20 cellular contexts compared by ENCODE assay signal in the genomic region with DNA sequence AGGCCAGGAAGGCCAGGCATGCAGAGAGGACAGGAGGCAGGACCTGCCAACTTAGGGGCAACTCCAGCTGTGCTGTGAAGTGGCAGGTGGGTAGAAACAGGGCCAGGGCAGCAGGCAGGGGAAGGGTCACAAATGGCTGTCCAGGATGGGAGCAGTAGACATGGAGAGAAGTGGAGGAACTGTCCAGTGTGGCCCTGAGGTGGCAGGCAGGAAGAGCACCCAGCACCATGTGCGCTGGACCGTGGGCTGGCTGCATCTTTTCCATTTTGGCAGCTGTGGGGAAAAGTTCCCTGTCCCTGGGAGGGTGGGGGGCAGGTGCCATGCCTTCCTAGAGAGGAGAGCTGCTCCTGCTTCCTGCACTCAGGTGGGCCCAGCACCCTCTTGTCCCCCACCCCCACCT. TPM values are rescaled to one million over a fixed set of nuclear protein-coding genes. Genes with fewer than 3 reads are reported as not detected.
DNase-seq lines count a peak whose midpoint lies in the region; ATAC-seq, FAIRE-seq and TF ChIP-seq lines count a peak whose summit lies in the region.
"Had no signal": no experiment of that assay in that cellular context is flagged by ENCODE, and none has a peak within 500 bp of the region (broad histone marks: within the 10 kb centered on the region; RNA-seq: fewer than 3 reads in every experiment).

No MANE protein-coding gene starts in this region.

- H3K4me3 Mint-ChIP-seq in activated CD4-positive, alpha-beta T cell treated with anti-CD3 and anti-CD28 coated beads, Interleukin-2, amount 10 ng/mL, durations not matched to agents 7 days and 5 days = no peak overlapping the region
- H3K4me3 Mint-ChIP-seq in endothelial cell (ENCODE audit: unreplicated experiment) = no peak overlapping the region
- H3K4me3 Mint-ChIP-seq: H9, type B pancreatic cell, WTC11 had no signal

- H3K27me3 Mint-ChIP-seq in activated CD4-positive, alpha-beta T cell treated with anti-CD3 and anti-CD28 coated beads, Interleukin-2, amount 10 ng/mL, durations not matched to agents 7 days and 5 days = no peaks in the 10 kb centered on the region
- H3K27me3 Mint-ChIP-seq in endothelial cell (ENCODE audit: unreplicated experiment) = peaks cover 9% of the 10 kb centered on the region
- H3K27me3 Mint-ChIP-seq: type B pancreatic cell had no signal

- BruUV-seq in GM12878 (replicated peaks; lab: Mats Ljungman, UMichigan) = no TSS peak

- POLR2A ChIA-PET in activated CD4-positive, alpha-beta T cell treated with anti-CD3 and anti-CD28 coated beads, Interleukin-2, amount 10 ng/mL, durations not matched to agents 7 days and 5 days (lab: Charles Lee) = no interaction called here
- POLR2A ChIA-PET in GM12878 (lab: Charles Lee) = no interaction called here

- in situ Hi-C loops in GM12878 (cut with MboI) = no loop called here

- H3K27ac Mint-ChIP-seq in activated CD4-positive, alpha-beta T cell treated with anti-CD3 and anti-CD28 coated beads, Interleukin-2, amount 10 ng/mL, durations not matched to agents 7 days and 5 days = peak overlapping the region; percentile 81
- H3K27ac Mint-ChIP-seq in endothelial cell (ENCODE audit: unreplicated experiment) = no peak overlapping the region
- H3K27ac Mint-ChIP-seq: type B pancreatic cell had no signal

- H3K4me1 ChIP-seq in GM12878 (ENCODE audit: control insufficient read depth, insufficient read depth, low read length) = peaks cover 45% of the 10 kb centered on the region
- H3K4me1 ChIP-seq in neutrophil (ENCODE audit: control insufficient read depth in 1 of 2, insufficient read depth in 1 of 2, low read depth in 1 of 2, low read length in 1 of 2) = peaks cover 75 to 82% of the 10 kb centered on the region in 2 experiments

- 91% methylated on average over 2 of the region's 2 CpGs for WGBS in GM12878 (ENCODE audit: insufficient coverage, insufficient replicate concordance, low lambda C conversion rate, missing lambda C conversion rate)

- no peak overlapping the region for H2AFZ ChIP-seq in GM12878 (ENCODE audit: control insufficient read depth, low read depth, low read length)

- DNase-seq in activated CD4-positive, alpha-beta T cell treated with anti-CD3 and anti-CD28 coated beads, Interleukin-2, amount 10 ng/mL, durations not matched to agents 7 days and 5 days = no peak
- no peak for DNase-seq in activated CD4-positive, alpha-beta T cell treated with anti-CD3 and anti-CD28 coated beads, Interleukin-2, amount 50 U/mL, for 48 hours
- DNase-seq in GM12878 (ENCODE audit: low read depth, low spot score) = no peak
- no peak for DNase-seq in endothelial cell (ENCODE audit: low spot score)
- DNase-seq in stimulated activated CD4-positive, alpha-beta T cell treated with anti-CD3 and anti-CD28 coated beads, Interleukin-12 subunit alpha, Interleukin-12 subunit beta, amount 100 ng/mL, for 4 hours = no peak
- DNase-seq in DMS53 treated with DMSO at 0.1 percent for 48 hours (lab: John Stamatoyannopoulos, UW; ENCODE audit: unreplicated experiment) = no peak
- DNase-seq: amygdala; COR-L47; H9; NCI-H1092 treated with DMSO at 0.1 percent for 48 hours; sigmoid colon; stimulated activated CD4-positive, alpha-beta T cell treated with anti-CD3 and anti-CD28 coated beads, Interleukin-4, amount 100 ng/mL, for 1 hour; stimulated activated CD8-positive, alpha-beta memory T cell treated with anti-CD3 and anti-CD28 coated beads, Interleukin-4, amount 100 ng/mL, for 48 hours had no signal

- TF ChIP-seq RAD21 in Ishikawa (IDR thresholded peaks at IDR 0.05; ENCODE audit: low read depth) (no peak), GM12878 (IDR thresholded peaks at IDR 0.05; ENCODE audit: insufficient read depth, low read depth, low read length) (no peak)

- H4K20me1 ChIP-seq in GM12878 (ENCODE audit: control insufficient read depth, insufficient read depth) = no peaks in the 10 kb centered on the region

- intact Hi-C loops in GM12878 (cut with micrococcal nuclease; ENCODE audit: unreplicated experiment) = no loop called here

- H3K4me1 Mint-ChIP-seq in activated CD4-positive, alpha-beta T cell treated with anti-CD3 and anti-CD28 coated beads, Interleukin-2, amount 10 ng/mL, durations not matched to agents 7 days and 5 days = peaks cover 83% of the 10 kb centered on the region
- peaks cover 19% of the 10 kb centered on the region for H3K4me1 Mint-ChIP-seq in endothelial cell (ENCODE audit: unreplicated experiment)

- H3K9me3 ChIP-seq in GM12878 (replicated peaks; ENCODE audit: control insufficient read depth, insufficient read depth, low read length) = no peaks in the 10 kb centered on the region
- no peaks in the 10 kb centered on the region for H3K9me3 ChIP-seq in neutrophil
- H3K9me3 ChIP-seq: sigmoid colon had no signal

- H3K27ac ChIP-seq in GM12878 (ENCODE audit: control insufficient read depth, insufficient read depth) = no peak overlapping the region
- peak overlapping the region; percentile 100 for H3K27ac ChIP-seq in neutrophil
- H3K27ac ChIP-seq: sigmoid colon had no signal

- peaks cover 88% of the 10 kb centered on the region for H3K36me3 Mint-ChIP-seq in activated CD4-positive, alpha-beta T cell treated with anti-CD3 and anti-CD28 coated beads, Interleukin-2, amount 10 ng/mL, durations not matched to agents 7 days and 5 days (ENCODE audit: low read depth)
- peaks cover 67% of the 10 kb centered on the region for H3K36me3 Mint-ChIP-seq in endothelial cell (ENCODE audit: low read depth, unreplicated experiment)

- no peak for TF ChIP-seq POLR2A in GM12878 (IDR thresholded peaks at IDR 0.05; ENCODE audit: low read depth, low read length)

- no peak overlapping the region for H3K9ac ChIP-seq in GM12878 (ENCODE audit: control insufficient read depth, insufficient read depth, low read length)

- no peak overlapping the region for H3K4me2 ChIP-seq in GM12878 (ENCODE audit: control insufficient read depth, insufficient read depth)

- no peak for ATAC-seq in GM12878
- ATAC-seq: Panc1, WTC11 had no signal

- RAD21 ChIA-PET in GM12878 (lab: Charles Lee; ENCODE audit: unreplicated experiment) = no interaction called here

- H3K4me3 ChIP-seq in GM12878 = no peak overlapping the region
- no peak overlapping the region for H3K4me3 ChIP-seq in neutrophil (ENCODE audit: low read depth in 1 of 2, low read length in 1 of 2)
- H3K4me3 ChIP-seq: sigmoid colon had no signal

- SMC1A ChIA-PET in GM12878 (lab: Charles Lee; ENCODE audit: uncharacterized antibody, unreplicated experiment) = interaction anchor here (3.6 kb wide), 1 partner anchor 13 kb away, joined by 19 read pairs; a partner anchor contains a TSS

- no peaks in the 10 kb centered on the region for H3K9me3 Mint-ChIP-seq in activated CD4-positive, alpha-beta T cell treated with anti-CD3 and anti-CD28 coated beads, Interleukin-2, amount 10 ng/mL, durations not matched to agents 7 days and 5 days
- H3K9me3 Mint-ChIP-seq in endothelial cell (ENCODE audit: unreplicated experiment) = no peaks in the 10 kb centered on the region
- H3K9me3 Mint-ChIP-seq: H9, type B pancreatic cell, WTC11 had no signal

- H3K27me3 ChIP-seq in GM12878 (replicated peaks in 1 of 2; ENCODE audit: control insufficient read depth in 2 of 2, insufficient read depth in 2 of 2, low read length in 1 of 2) (no peaks in the 10 kb centered on the region), neutrophil (no peaks in the 10 kb centered on the region)
- H3K27me3 ChIP-seq: sigmoid colon had no signal

- peaks cover 9% of the 10 kb centered on the region for H3K79me2 ChIP-seq in GM12878 (ENCODE audit: control insufficient read depth, insufficient read depth, low read length)

- no peak for FAIRE-seq in GM12878 (lab: Jason Lieb, UNC)
- FAIRE-seq: frontal cortex, G401.6 had no signal

- no peak; the same call in 1 of the 2 replicates for TF ChIP-seq EP300 in Ishikawa (IDR thresholded peaks at IDR 0.05; ENCODE audit: borderline replicate concordance)
- no peak for TF ChIP-seq EP300 in GM12878 (IDR thresholded peaks at IDR 0.05; ENCODE audit: borderline replicate concordance in 1 of 2, control insufficient read depth in 1 of 2, low read depth in 2 of 2, low read length in 2 of 2)

- H3K36me3 ChIP-seq in GM12878 (ENCODE audit: control insufficient read depth in 2 of 2, insufficient read depth in 2 of 2, low read length in 1 of 2) = peaks cover 21 to 36% of the 10 kb centered on the region in 2 experiments
- peaks cover 88% of the 10 kb centered on the region for H3K36me3 ChIP-seq in neutrophil

- TF ChIP-seq CTCF in GM12878 (IDR thresholded peaks at IDR 0.05 in 2 of 3, conservative IDR thresholded peaks at IDR 0.05 in 1 of 3; ENCODE audit: control insufficient read depth in 2 of 3, extremely low read depth in 1 of 3, insufficient read depth in 1 of 3, low read depth in 3 of 3, low read length in 3 of 3) = no peak
- no peak for TF ChIP-seq CTCF in neutrophil (IDR thresholded peaks at IDR 0.05)
- TF ChIP-seq CTCF in endothelial cell (IDR thresholded peaks at IDR 0.05; ENCODE audit: unreplicated experiment) = no peak

- CTCF ChIA-PET in activated CD4-positive, alpha-beta T cell treated with anti-CD3 and anti-CD28 coated beads, Interleukin-2, amount 10 ng/mL, durations not matched to agents 7 days and 5 days (lab: Charles Lee) = interaction anchor here (4.4 kb wide), 1 partner anchor 12 kb away, joined by 20 read pairs; no protein-coding TSS in a partner anchor
- CTCF ChIA-PET in GM12878 (lab: Yijun Ruan, JAX) = interaction anchor here (1.3 kb wide), 1 partner anchor 17 kb away, joined by 3 read pairs; no protein-coding TSS in a partner anchor

RNA-seq across cellular contexts. Expression of a gene that starts 13.8 kb away (rescaled TPM):
- 10 to 100 TPM; 37.2 to 42.4 TPM for total RNA-seq in activated CD4-positive, alpha-beta T cell treated with anti-CD3 and anti-CD28 coated beads, Interleukin-2, amount 10 ng/mL, durations not matched to agents 7 days and 5 days
- total RNA-seq in GM12878 (2013; cell fraction: nucleolus; rRNA removed) = 18.7 and 18.8 TPM in 2 replicates
- 17.6 and 22.1 TPM in 2 replicates for total RNA-seq in GM12878 (2014; rRNA removed)
- 9.5 and 9.6 TPM in 2 replicates for total RNA-seq in GM12878 (2014; rRNA removed; fragmentation: Illumina TruSeq; extraction: Trizol)
- total RNA-seq in GM12878 (2021) = 15.3 and 18.2 TPM in 2 replicates
- 10.7 TPM for polyA plus RNA-seq in GM12878 (2011; ENCODE audit: low read depth)
- 10.1 and 20.0 TPM in 2 replicates for polyA plus RNA-seq in GM12878 (2011; rRNA removed)
- polyA plus RNA-seq in GM12878 (2011; cell fraction: cytosol; rRNA removed) = 31.5 and 40.2 TPM in 2 replicates
- 23.7 and 26.9 TPM in 2 replicates for polyA plus RNA-seq in GM12878 (2011; cell fraction: nucleus; rRNA removed)
- 21.1 and 21.2 TPM in 2 replicates for polyA plus RNA-seq in GM12878 (2012)
- polyA plus RNA-seq in GM12878 (2014; fragmentation: Illumina TruSeq; extraction: Trizol) = 5.1 and 12.5 TPM in 2 replicates
- 1 to 10 TPM; 2.5 to 3.1 TPM for polyA plus RNA-seq in GM12878 (2014; fragmentation: Nextera tagmentation; extraction: Ambion mirVana)
- polyA plus RNA-seq in GM12878 (2014; rRNA removed) = 24.0 and 28.6 TPM in 2 replicates
- 10 to 100 TPM; 22.0 to 24.7 TPM for polyA plus RNA-seq in GM12878 (2016; fragmentation: Nextera tagmentation; extraction: Ambion mirVana)
- 13.1 and 26.9 TPM in 2 replicates for polyA minus RNA-seq in GM12878 (2011; rRNA and poly(A)+ RNA removed)
- 6.9 and 8.0 TPM in 2 replicates for polyA minus RNA-seq in GM12878 (2011; cell fraction: cytosol; rRNA and poly(A)+ RNA removed)
- 8.7 and 9.5 TPM in 2 replicates for polyA minus RNA-seq in GM12878 (2011; cell fraction: nucleus; rRNA and poly(A)+ RNA removed)
- total RNA-seq in endothelial cell (ENCODE audit: unreplicated experiment) = 27.1 TPM

RNA-seq across cellular contexts. Expression of a gene that starts 16.4 kb away (rescaled TPM):
- total RNA-seq in activated CD4-positive, alpha-beta T cell treated with anti-CD3 and anti-CD28 coated beads, Interleukin-2, amount 10 ng/mL, durations not matched to agents 7 days and 5 days = 10 to 100 TPM; 18.0 to 18.5 TPM
- total RNA-seq in GM12878 (2013; cell fraction: nucleolus; rRNA removed) = 33.6 and 41.2 TPM in 2 replicates
- total RNA-seq in GM12878 (2014; rRNA removed) (8.3 and 9.6 TPM in 2 replicates), GM12878 (2014; rRNA removed; fragmentation: Illumina TruSeq; extraction: Trizol) (5.3 and 5.4 TPM in 2 replicates), GM12878 (2021) (14.7 and 18.3 TPM in 2 replicates), endothelial cell (ENCODE audit: unreplicated experiment) (13.9 TPM)
- 4.1 TPM for polyA plus RNA-seq in GM12878 (2011; ENCODE audit: low read depth)
- polyA plus RNA-seq in GM12878 (2011; rRNA removed) (2.1 and 4.2 TPM in 2 replicates), GM12878 (2014; fragmentation: Illumina TruSeq; extraction: Trizol) (2.4 and 4.2 TPM in 2 replicates), GM12878 (2014; fragmentation: Nextera tagmentation; extraction: Ambion mirVana) (1 to 10 TPM; 1.8 to 2.0 TPM), GM12878 (2014; rRNA removed) (5.6 and 7.2 TPM in 2 replicates), GM12878 (2016; fragmentation: Nextera tagmentation; extraction: Ambion mirVana) (10 to 100 TPM; 12.8 to 13.3 TPM)
- polyA plus RNA-seq in GM12878 (2011; cell fraction: cytosol; rRNA removed) = 4.2 and 4.4 TPM in 2 replicates
- polyA plus RNA-seq in GM12878 (2011; cell fraction: nucleus; rRNA removed) = 6.0 and 7.3 TPM in 2 replicates
- polyA plus RNA-seq in GM12878 (2012) = 7.0 and 7.6 TPM in 2 replicates
- 10.8 and 14.2 TPM in 2 replicates for polyA minus RNA-seq in GM12878 (2011; rRNA and poly(A)+ RNA removed)
- polyA minus RNA-seq in GM12878 (2011; cell fraction: cytosol; rRNA and poly(A)+ RNA removed) = 4.4 and 5.5 TPM in 2 replicates
- 5.4 and 10.8 TPM in 2 replicates for polyA minus RNA-seq in GM12878 (2011; cell fraction: nucleus; rRNA and poly(A)+ RNA removed)

RNA-seq across cellular contexts. Expression of a gene that starts 38.7 kb away (rescaled TPM):
- total RNA-seq in activated CD4-positive, alpha-beta T cell treated with anti-CD3 and anti-CD28 coated beads, Interleukin-2, amount 10 ng/mL, durations not matched to agents 7 days and 5 days = 10 to 100 TPM; 42.7 to 53.4 TPM
- total RNA-seq in GM12878 (2013; cell fraction: nucleolus; rRNA removed) = 7.7 and 11.1 TPM in 2 replicates
- total RNA-seq in GM12878 (2014; rRNA removed) = 11.5 and 15.0 TPM in 2 replicates
- 15.3 and 15.8 TPM in 2 replicates for total RNA-seq in GM12878 (2014; rRNA removed; fragmentation: Illumina TruSeq; extraction: Trizol)
- total RNA-seq in GM12878 (2021) = 35.6 and 38.6 TPM in 2 replicates
- 12.6 TPM for polyA plus RNA-seq in GM12878 (2011; ENCODE audit: low read depth)
- 17.5 and 41.3 TPM in 2 replicates for polyA plus RNA-seq in GM12878 (2011; rRNA removed)
- polyA plus RNA-seq in GM12878 (2011; cell fraction: cytosol; rRNA removed) = 44.7 and 48.5 TPM in 2 replicates
- polyA plus RNA-seq in GM12878 (2011; cell fraction: nucleus; rRNA removed) = 32.0 and 39.9 TPM in 2 replicates
- polyA plus RNA-seq in GM12878 (2012) = 24.5 and 27.4 TPM in 2 replicates
- 35.2 and 47.9 TPM in 2 replicates for polyA plus RNA-seq in GM12878 (2014; fragmentation: Illumina TruSeq; extraction: Trizol)
- 1 to 10 TPM in 1 of 2 experiments, under 1 TPM in 1; 1.00 to 1.2 TPM for polyA plus RNA-seq in GM12878 (2014; fragmentation: Nextera tagmentation; extraction: Ambion mirVana)
- 40.9 and 48.8 TPM in 2 replicates for polyA plus RNA-seq in GM12878 (2014; rRNA removed)
- 10 to 100 TPM in 1 of 2 experiments, 1 to 10 TPM in 1; 3.8 to 11.4 TPM for polyA plus RNA-seq in GM12878 (2016; fragmentation: Nextera tagmentation; extraction: Ambion mirVana)
- 18.6 and 31.7 TPM in 2 replicates for polyA minus RNA-seq in GM12878 (2011; rRNA and poly(A)+ RNA removed)
- 14.7 and 17.7 TPM in 2 replicates for polyA minus RNA-seq in GM12878 (2011; cell fraction: cytosol; rRNA and poly(A)+ RNA removed)
- 4.2 and 6.6 TPM in 2 replicates for polyA minus RNA-seq in GM12878 (2011; cell fraction: nucleus; rRNA and poly(A)+ RNA removed)
- total RNA-seq in endothelial cell (ENCODE audit: unreplicated experiment) = 54.4 TPM

RNA-seq across cellular contexts. Expression of a gene that starts 51.2 kb away (rescaled TPM):
- total RNA-seq in activated CD4-positive, alpha-beta T cell treated with anti-CD3 and anti-CD28 coated beads, Interleukin-2, amount 10 ng/mL, durations not matched to agents 7 days and 5 days = 10 to 100 TPM; 56.5 to 57.9 TPM
- total RNA-seq in GM12878 (2013; cell fraction: nucleolus; rRNA removed) = 29.9 and 31.1 TPM in 2 replicates
- total RNA-seq in GM12878 (2014; rRNA removed) (15.9 and 22.2 TPM in 2 replicates), GM12878 (2014; rRNA removed; fragmentation: Illumina TruSeq; extraction: Trizol) (12.1 and 12.8 TPM in 2 replicates), GM12878 (2021) (51.8 and 56.3 TPM in 2 replicates), endothelial cell (ENCODE audit: unreplicated experiment) (109 TPM)
- polyA plus RNA-seq in GM12878 (2011; ENCODE audit: low read depth) = 3.6 TPM
- polyA plus RNA-seq in GM12878 (2011; rRNA removed) (15.1 and 34.5 TPM in 2 replicates), GM12878 (2014; fragmentation: Illumina TruSeq; extraction: Trizol) (4.9 and 17.8 TPM in 2 replicates), GM12878 (2014; fragmentation: Nextera tagmentation; extraction: Ambion mirVana) (under 1 TPM; 0.02 to 0.04 TPM), GM12878 (2014; rRNA removed) (33.0 and 40.2 TPM in 2 replicates), GM12878 (2016; fragmentation: Nextera tagmentation; extraction: Ambion mirVana) (1 to 10 TPM; 8.3 to 8.9 TPM)
- 23.3 and 39.9 TPM in 2 replicates for polyA plus RNA-seq in GM12878 (2011; cell fraction: cytosol; rRNA removed)
- polyA plus RNA-seq in GM12878 (2011; cell fraction: nucleus; rRNA removed) = 164 and 188 TPM in 2 replicates
- 21.7 and 22.0 TPM in 2 replicates for polyA plus RNA-seq in GM12878 (2012)
- polyA minus RNA-seq in GM12878 (2011; rRNA and poly(A)+ RNA removed) = 27.0 and 49.3 TPM in 2 replicates
- polyA minus RNA-seq in GM12878 (2011; cell fraction: cytosol; rRNA and poly(A)+ RNA removed) = 19.8 and 25.4 TPM in 2 replicates
- 34.6 and 45.5 TPM in 2 replicates for polyA minus RNA-seq in GM12878 (2011; cell fraction: nucleus; rRNA and poly(A)+ RNA removed)
